In genomic region chr13:111789011-111789410, GRCh38 we compare ENCODE assay signal across 25 cellular contexts.
"Had no signal": no experiment of that assay in that cellular context is flagged by ENCODE, and none has a peak within 500 bp of the region (broad histone marks: within the 10 kb centered on the region; RNA-seq: fewer than 3 reads in every experiment).

No MANE protein-coding gene starts in this region.

- H3K4me3 ChIP-seq: gastroesophageal sphincter, hepatocyte, left ventricle myocardium inferior, lung, skin epidermis had no signal

- H3K9me3 ChIP-seq: gastroesophageal sphincter, left ventricle myocardium inferior had no signal

- DNase-seq: activated CD4-positive, alpha-beta T cell treated with anti-CD3 and anti-CD28 coated beads for 1 hour; activated CD8-positive, alpha-beta T cell treated with anti-CD3 and anti-CD28 coated beads, Interleukin-2, amount 10 ng/mL, durations not matched to agents 7 days and 5 days; activated naive CD4-positive, alpha-beta T cell; activated T-cell treated with anti-CD3 and anti-CD28 coated beads for 4 hours; activated T-cell treated with anti-CD3 and anti-CD28 coated beads, Interleukin-2, amount 50 U/mL, for 72 hours; dermis blood vessel endothelial cell; effector memory CD4-positive, alpha-beta T cell; erythroblast; left ventricle myocardium inferior; mesendoderm; natural killer cell; stimulated activated CD4-positive, alpha-beta T cell treated with anti-CD3 and anti-CD28 coated beads, Interleukin-1b, Interleukin-23, amount 100 ng/mL, for 48 hours; stimulated activated CD4-positive, alpha-beta T cell treated with anti-CD3 and anti-CD28 coated beads, Interleukin-4, amount 100 ng/mL, for 4 hours; stimulated activated CD8-positive, alpha-beta memory T cell treated with anti-CD3 and anti-CD28 coated beads, Interleukin-4, amount 100 ng/mL, for 48 hours; stimulated activated naive CD8-positive, alpha-beta T cell treated with anti-CD3 and anti-CD28 coated beads, Interleukin-15, amount 100 ng/mL, for 72 hours; substantia nigra; T-helper 2 cell had no signal

- H3K4me1 ChIP-seq: gastroesophageal sphincter, left ventricle myocardium inferior had no signal

- H3K36me3 ChIP-seq: gastroesophageal sphincter, left ventricle myocardium inferior had no signal

- ATAC-seq: activated CD8-positive, alpha-beta T cell treated with anti-CD3 and anti-CD28 coated beads, Interleukin-2, amount 10 ng/mL, durations not matched to agents 7 days and 5 days; activated naive CD4-positive, alpha-beta T cell treated with anti-CD3 and anti-CD28 coated beads, Interleukin-2, amount 50 U/mL, for 72 hours; activated T-cell treated with anti-CD3 and anti-CD28 coated beads, Interleukin-2, amount 50 U/mL, for 72 hours; gastroesophageal sphincter; natural killer cell; sciatic nerve; stimulated activated memory B cell treated with anti-CD40 and anti-IgM and Interleukin-4, amounts not matched to agents 10 μg/mL and 1 μg/mL and 100 μg/mL, for 72 hours; stimulated activated naive CD8-positive, alpha-beta T cell treated with anti-CD3 and anti-CD28 coated beads, Interleukin-15, amount 100 ng/mL, for 72 hours; WTC11 had no signal

- H3K27ac ChIP-seq: gastroesophageal sphincter, hepatocyte, left ventricle myocardium inferior, skin epidermis had no signal
